In the genomic region with DNA sequence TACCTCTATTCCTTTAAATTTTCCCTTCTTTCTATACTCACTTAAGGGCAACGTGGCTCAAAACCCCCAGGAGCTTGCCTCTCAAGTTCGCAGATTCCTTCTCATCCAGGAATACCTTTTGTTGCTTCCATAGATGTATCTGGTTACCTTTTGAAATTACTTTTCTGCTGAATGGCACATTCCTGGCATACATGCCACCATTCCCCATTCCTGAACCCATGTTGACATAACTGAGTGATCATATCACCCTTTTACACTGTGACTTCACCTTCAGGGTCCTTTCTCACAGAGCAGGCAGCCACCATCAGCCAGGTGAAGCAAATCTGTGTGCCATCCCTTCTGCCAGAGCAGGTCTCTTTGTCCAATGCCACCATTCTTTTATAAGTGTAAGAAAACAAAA, we compare ENCODE assay signal across 31 cellular contexts.
DNase-seq lines count a peak whose midpoint lies in the region; ATAC-seq, FAIRE-seq and TF ChIP-seq lines count a peak whose summit lies in the region.
"Had no signal": no experiment of that assay in that cellular context is flagged by ENCODE, and none has a peak within 500 bp of the region (broad histone marks: within the 10 kb centered on the region; RNA-seq: fewer than 3 reads in every experiment).

No MANE protein-coding gene starts in this region.

- TF ChIP-seq POLR2A in A549 (IDR thresholded peaks at IDR 0.05; ENCODE audit: low read length) (no peak), body of pancreas (IDR thresholded peaks at IDR 0.05) (no peak), ovary (IDR thresholded peaks at IDR 0.05) (no peak)

- H3K36me3 Mint-ChIP-seq in GM23338 (ENCODE audit: low read depth): no peaks in the 10 kb centered on the region
- peaks cover 25% of the 10 kb centered on the region for H3K36me3 Mint-ChIP-seq in memory B cell
- peaks cover 12 to 74% (median 44%) of the 10 kb centered on the region in 5 donors for H3K36me3 Mint-ChIP-seq in naive thymus-derived CD4-positive, alpha-beta T cell

- TF ChIP-seq CTCF in A549 (IDR thresholded peaks at IDR 0.05) (no peak), GM23338 (conservative IDR thresholded peaks at IDR 0.05; ENCODE audit: low read depth in 2 of 2) (no peak), body of pancreas (IDR thresholded peaks at IDR 0.05) (no peak), ovary (IDR thresholded peaks at IDR 0.05) (no peak)

- H4K20me1 ChIP-seq in GM23338 (replicated peaks; ENCODE audit: insufficient read depth): no peaks in the 10 kb centered on the region

- peaks cover 14% of the 10 kb centered on the region; the same call in 2 of the 3 replicates for H3K4me1 Mint-ChIP-seq in GM23338
- peaks cover 2% of the 10 kb centered on the region for H3K4me1 Mint-ChIP-seq in memory B cell
- H3K4me1 Mint-ChIP-seq in naive thymus-derived CD4-positive, alpha-beta T cell: peaks cover 0 to 21% (median 6%) of the 10 kb centered on the region in 7 donors

- FAIRE-seq in A549 (lab: Jason Lieb, UNC): no peak
- FAIRE-seq: astrocyte, GM12892, small intestine had no signal

- ATAC-seq in A549 (no peak), GM23338 (no peak; the same call in 2 of the 3 replicates), body of pancreas (peak; percentile 80), memory B cell (ENCODE audit: low read depth) (no peak)
- ATAC-seq in naive thymus-derived CD4-positive, alpha-beta T cell: no peak

- H3K27ac ChIP-seq in A549 (no peak overlapping the region), GM23338 (ENCODE audit: low read depth) (no peak overlapping the region), body of pancreas (no peak overlapping the region), ovary (no peak overlapping the region)
- no peak overlapping the region for H3K27ac ChIP-seq in naive thymus-derived CD4-positive, alpha-beta T cell (ENCODE audit: low read depth, low read length)
- H3K27ac ChIP-seq: hepatocyte, lower lobe of right lung, psoas muscle, RWPE1, SK-N-MC, upper lobe of left lung had no signal

- H3K27me3 ChIP-seq in GM23338 (ENCODE audit: insufficient read depth) (no peaks in the 10 kb centered on the region), body of pancreas (no peaks in the 10 kb centered on the region), ovary (no peaks in the 10 kb centered on the region)
- H3K27me3 ChIP-seq in naive thymus-derived CD4-positive, alpha-beta T cell (ENCODE audit: control insufficient read depth in 2 of 2, insufficient read depth in 2 of 2, low read length in 2 of 2): no peaks in the 10 kb centered on the region
- H3K27me3 ChIP-seq: BE2C, hepatocyte, upper lobe of left lung had no signal

- H3K4me3 ChIP-seq in A549: no peak overlapping the region
- no peak overlapping the region for H3K4me3 ChIP-seq in GM23338
- H3K4me3 ChIP-seq in body of pancreas: no peak overlapping the region
- no peak overlapping the region for H3K4me3 ChIP-seq in naive thymus-derived CD4-positive, alpha-beta T cell (ENCODE audit: low read length)
- no peak overlapping the region for H3K4me3 ChIP-seq in ovary
- H3K4me3 ChIP-seq: hepatocyte, lower lobe of right lung, psoas muscle, SK-N-MC, upper lobe of left lung had no signal

- H3K36me3 ChIP-seq in GM23338 (ENCODE audit: insufficient read depth) (no peaks in the 10 kb centered on the region), body of pancreas (replicated peaks in 1 of 2; ENCODE audit: insufficient read depth in 1 of 2, low read depth in 2 of 2) (no peaks in the 10 kb centered on the region), ovary (no peaks in the 10 kb centered on the region)
- peaks cover 0 to 4% (median 0%) of the 10 kb centered on the region in 3 experiments for H3K36me3 ChIP-seq in naive thymus-derived CD4-positive, alpha-beta T cell (ENCODE audit: control insufficient read depth in 2 of 3, insufficient read depth in 3 of 3, low read length in 3 of 3)
- H3K36me3 ChIP-seq: BE2C, lower lobe of right lung, upper lobe of left lung had no signal

- POLR2A ChIA-PET in A549 (lab: Yijun Ruan, JAX): no interaction called here
- POLR2A ChIA-PET in naive thymus-derived CD4-positive, alpha-beta T cell (lab: Charles Lee): no interaction called here

- no peaks in the 10 kb centered on the region for H3K9me3 ChIP-seq in A549
- no peaks in the 10 kb centered on the region for H3K9me3 ChIP-seq in body of pancreas
- H3K9me3 ChIP-seq in naive thymus-derived CD4-positive, alpha-beta T cell (ENCODE audit: control insufficient read depth in 2 of 3, low read length in 3 of 3): no peaks in the 10 kb centered on the region
- no peaks in the 10 kb centered on the region for H3K9me3 ChIP-seq in ovary
- H3K9me3 ChIP-seq: BE2C, lower lobe of right lung, psoas muscle, upper lobe of left lung had no signal

- H3K4me1 ChIP-seq in A549 (no peaks in the 10 kb centered on the region), GM23338 (ENCODE audit: insufficient read depth) (peaks cover 11% of the 10 kb centered on the region), body of pancreas (no peaks in the 10 kb centered on the region), ovary (ENCODE audit: insufficient read depth) (no peaks in the 10 kb centered on the region)
- no peaks in the 10 kb centered on the region for H3K4me1 ChIP-seq in naive thymus-derived CD4-positive, alpha-beta T cell (ENCODE audit: control insufficient read depth in 2 of 2, insufficient read depth in 2 of 2, low read length in 2 of 2)
- H3K4me1 ChIP-seq: BE2C, lower lobe of right lung, upper lobe of left lung had no signal

- H3K4me3 Mint-ChIP-seq in GM23338: no peak overlapping the region
- no peak overlapping the region for H3K4me3 Mint-ChIP-seq in memory B cell
- no peak overlapping the region for H3K4me3 Mint-ChIP-seq in naive thymus-derived CD4-positive, alpha-beta T cell
- H3K4me3 Mint-ChIP-seq: activated naive CD4-positive, alpha-beta T cell treated with anti-CD3 and anti-CD28 coated beads, Interleukin-2, amount 50 U/mL, for 24 hours; activated T-helper 1 cell treated with anti-CD3 and anti-CD28 coated beads, Interleukin-12 subunit alpha, Interleukin-12 subunit beta, Interleukin-2, Interleukin-4 antibody, amounts not matched to agents 30 ng/mL and 10 ng/mL and 1 ng/mL, durations not matched to agents 14 hours and 24 hours and 36 hours had no signal

- CTCF ChIA-PET in A549 (lab: Yijun Ruan, JAX): no interaction called here
- CTCF ChIA-PET in naive thymus-derived CD4-positive, alpha-beta T cell (lab: Charles Lee): no interaction called here

- no peak overlapping the region for H2AFZ ChIP-seq in GM23338
- H2AFZ ChIP-seq: hepatocyte had no signal

- H3K9me3 Mint-ChIP-seq in GM23338 (no peaks in the 10 kb centered on the region), memory B cell (no peaks in the 10 kb centered on the region)
- peaks cover 0 to 1% (median 0%) of the 10 kb centered on the region in 11 donors for H3K9me3 Mint-ChIP-seq in naive thymus-derived CD4-positive, alpha-beta T cell
- H3K9me3 Mint-ChIP-seq: activated naive CD4-positive, alpha-beta T cell treated with anti-CD3 and anti-CD28 coated beads, Interleukin-2, amount 50 U/mL, for 24 hours; activated T-helper 1 cell treated with anti-CD3 and anti-CD28 coated beads, Interleukin-12 subunit alpha, Interleukin-12 subunit beta, Interleukin-2, Interleukin-4 antibody, amounts not matched to agents 30 ng/mL and 10 ng/mL and 1 ng/mL, durations not matched to agents 14 hours and 24 hours and 36 hours had no signal

- DNase-seq in A549 (ENCODE audit: low read depth in 1 of 2, low spot score in 1 of 2) (no peak), GM23338 (ENCODE audit: low spot score) (peak; percentile 47), body of pancreas (peak in 2 of 4 donors; percentile 20 to 22), memory B cell (ENCODE audit: low spot score in 2 of 2) (no peak), HCEC 1CT (no peak), NCI-H1092 (lab: John Stamatoyannopoulos, UW) (no peak), ovary (no peak)
- no peak for DNase-seq in naive thymus-derived CD4-positive, alpha-beta T cell
- DNase-seq: activated CD4-positive, alpha-beta T cell treated with anti-CD3 and anti-CD28 coated beads for 48 hours; BE2C; effector memory CD4-positive, alpha-beta T cell; foreskin fibroblast; IMR-90; lower lobe of right lung; NCI-H1105; NCI-H2029 treated with DMSO at 0.1 percent for 48 hours; NCI-H226; NCI-H748 treated with DMSO at 0.1 percent for 48 hours; psoas muscle; small intestine; stimulated activated CD4-positive, alpha-beta T cell treated with anti-CD3 and anti-CD28 coated beads, Interleukin-1b, Interleukin-23, amount 100 ng/mL, for 48 hours; substantia nigra; T-helper 2 cell; upper lobe of left lung had no signal

- no peaks in the 10 kb centered on the region for H3K79me2 ChIP-seq in GM23338 (replicated peaks; ENCODE audit: insufficient read depth)
- H3K79me2 ChIP-seq: hepatocyte had no signal

- no peak for TF ChIP-seq RAD21 in A549 (conservative IDR thresholded peaks at IDR 0.05 in 1 of 2, IDR thresholded peaks at IDR 0.05 in 1 of 2)

- no peaks in the 10 kb centered on the region for H3K9me2 ChIP-seq in GM23338 (ENCODE audit: insufficient read depth)

- no peak overlapping the region for H3K4me2 ChIP-seq in A549
- no peak overlapping the region for H3K4me2 ChIP-seq in GM23338
- H3K4me2 ChIP-seq: hepatocyte had no signal

- H3K27ac Mint-ChIP-seq in GM23338: no peak overlapping the region
- peak overlapping the region; percentile 84 for H3K27ac Mint-ChIP-seq in memory B cell
- peak overlapping the region in 4 of 9 donors; percentile 3 to 71 (median 53) for H3K27ac Mint-ChIP-seq in naive thymus-derived CD4-positive, alpha-beta T cell
- H3K27ac Mint-ChIP-seq: activated naive CD4-positive, alpha-beta T cell treated with anti-CD3 and anti-CD28 coated beads, Interleukin-2, amount 50 U/mL, for 24 hours; activated T-helper 1 cell treated with anti-CD3 and anti-CD28 coated beads, Interleukin-12 subunit alpha, Interleukin-12 subunit beta, Interleukin-2, Interleukin-4 antibody, amounts not matched to agents 30 ng/mL and 10 ng/mL and 1 ng/mL, durations not matched to agents 14 hours and 24 hours and 36 hours had no signal

- intact Hi-C loops in body of pancreas (cut with DNase I): no loop called here
- intact Hi-C loops in naive thymus-derived CD4-positive, alpha-beta T cell (cut with micrococcal nuclease): no loop called here
- intact Hi-C loops in ovary (cut with DNase I): loop anchor here in 1 of 4 donors (5.0 kb wide), 1 partner anchor 1062 kb away; no protein-coding TSS in a partner anchor

- H3F3A ChIP-seq in GM23338 (replicated peaks; ENCODE audit: low read depth): no peaks in the 10 kb centered on the region

- TF ChIP-seq EP300 in A549 (IDR thresholded peaks at IDR 0.05): no peak
- no peak for TF ChIP-seq EP300 in ovary (IDR thresholded peaks at IDR 0.05)

- WGBS in A549 (ENCODE audit: missing lambda C conversion rate): 26% methylated on average over 2 of the region's 2 CpGs
- 63 to 66% methylated on average over 2 of the region's 2 CpGs for WGBS in body of pancreas, 2 donors
- WGBS in ovary, 3 donors: 93 to 95% (median 94%) methylated on average over 2 of the region's 2 CpGs

- H3K27me3 Mint-ChIP-seq in GM23338 (ENCODE audit: insufficient read depth, low read depth, poor library complexity) (no peaks in the 10 kb centered on the region), memory B cell (no peaks in the 10 kb centered on the region)
- no peaks in the 10 kb centered on the region for H3K27me3 Mint-ChIP-seq in naive thymus-derived CD4-positive, alpha-beta T cell
- H3K27me3 Mint-ChIP-seq: activated naive CD4-positive, alpha-beta T cell treated with anti-CD3 and anti-CD28 coated beads, Interleukin-2, amount 50 U/mL, for 24 hours had no signal

TF ChIP-seq in A549, 52 proteins besides CTCF, POLR2A, EP300 and RAD21 (continues in another document):
- TF ChIP-seq CHD4 (IDR thresholded peaks at IDR 0.05; ENCODE audit: borderline replicate concordance): no peak
